Comparison of ENCODE assay signal across 22 cellular contexts in the genomic region with DNA sequence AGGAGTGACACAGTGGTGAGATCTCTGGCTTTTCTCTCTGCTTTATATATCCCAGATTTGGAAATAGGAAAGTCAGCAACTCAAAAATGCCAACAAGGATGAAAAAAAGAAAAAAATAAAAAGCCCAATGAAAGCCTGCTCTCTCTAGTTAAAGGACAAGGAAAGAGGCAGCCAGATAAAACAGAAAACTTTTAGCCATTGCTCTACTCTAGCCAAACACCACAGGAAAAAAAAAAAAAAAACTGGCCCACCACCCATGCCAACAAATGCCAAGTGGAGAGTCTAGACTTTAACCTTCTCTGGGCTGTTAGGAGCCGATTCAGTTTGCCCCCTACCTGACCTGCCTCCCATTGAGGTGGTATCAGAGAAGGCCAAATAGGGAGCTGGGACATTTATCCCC.
"Had no signal": no experiment of that assay in that cellular context is flagged by ENCODE, and none has a peak within 500 bp of the region (broad histone marks: within the 10 kb centered on the region; RNA-seq: fewer than 3 reads in every experiment).

No MANE protein-coding gene starts in this region.

- H3K27me3 ChIP-seq: SJSA1 had no signal

- H3K27me3 Mint-ChIP-seq: IgD-negative memory B cell had no signal

- H3K4me1 ChIP-seq: SJSA1 had no signal

- H3K27ac Mint-ChIP-seq: IgD-negative memory B cell had no signal

- H3K4me3 ChIP-seq: K562, SJSA1, SK-N-MC had no signal

- H3K4me1 Mint-ChIP-seq: IgD-negative memory B cell had no signal

- H3K36me3 Mint-ChIP-seq: IgD-negative memory B cell had no signal

- ATAC-seq: K562 had no signal

- H3K9me3 ChIP-seq: SJSA1 had no signal

- H3K36me3 ChIP-seq: SJSA1 had no signal

- H3K27ac ChIP-seq: KMS-11, SJSA1, SK-N-MC had no signal

- DNase-seq: Kasumi-1, MM.1S, NCI-H1092 treated with DMSO at 0.1 percent for 48 hours, NCI-H1436, NCI-H187, NCI-H2029, NCI-H2081 treated with DMSO at 0.1 percent for 48 hours, NCI-H2171, NCI-H226, NCI-H446, NCI-H510A, NCI-H524 treated with DMSO at 0.1 percent for 48 hours, NCI-H69, NCI-H774, Right ventricle myocardium superior, RPMI8226, SIG-M5 had no signal

- H3K4me3 Mint-ChIP-seq: IgD-negative memory B cell had no signal
